Comparison of ENCODE assay signal across 1 cellular context in genomic region chr11:27161071-27161470, GRCh38.
TF ChIP-seq lines count a peak whose summit lies in the region.

No MANE protein-coding gene starts in this region.

TF ChIP-seq in IMR-90, 13 proteins besides CTCF, POLR2A, EP300 and RAD21 (continued from another document):
- TF ChIP-seq ELK1 (IDR thresholded peaks at IDR 0.05; ENCODE audit: borderline replicate concordance, low read depth, low read length) = no peak
- no peak for TF ChIP-seq SMC3 (IDR thresholded peaks at IDR 0.05; ENCODE audit: low read depth, low read length)
- no peak for TF ChIP-seq CEBPB (IDR thresholded peaks at IDR 0.05; ENCODE audit: low read depth, low read length)
- TF ChIP-seq CHD1 (IDR thresholded peaks at IDR 0.05; ENCODE audit: low read depth, low read length) = no peak
